ENCODE assay signal across 11 cellular contexts in the genomic region with DNA sequence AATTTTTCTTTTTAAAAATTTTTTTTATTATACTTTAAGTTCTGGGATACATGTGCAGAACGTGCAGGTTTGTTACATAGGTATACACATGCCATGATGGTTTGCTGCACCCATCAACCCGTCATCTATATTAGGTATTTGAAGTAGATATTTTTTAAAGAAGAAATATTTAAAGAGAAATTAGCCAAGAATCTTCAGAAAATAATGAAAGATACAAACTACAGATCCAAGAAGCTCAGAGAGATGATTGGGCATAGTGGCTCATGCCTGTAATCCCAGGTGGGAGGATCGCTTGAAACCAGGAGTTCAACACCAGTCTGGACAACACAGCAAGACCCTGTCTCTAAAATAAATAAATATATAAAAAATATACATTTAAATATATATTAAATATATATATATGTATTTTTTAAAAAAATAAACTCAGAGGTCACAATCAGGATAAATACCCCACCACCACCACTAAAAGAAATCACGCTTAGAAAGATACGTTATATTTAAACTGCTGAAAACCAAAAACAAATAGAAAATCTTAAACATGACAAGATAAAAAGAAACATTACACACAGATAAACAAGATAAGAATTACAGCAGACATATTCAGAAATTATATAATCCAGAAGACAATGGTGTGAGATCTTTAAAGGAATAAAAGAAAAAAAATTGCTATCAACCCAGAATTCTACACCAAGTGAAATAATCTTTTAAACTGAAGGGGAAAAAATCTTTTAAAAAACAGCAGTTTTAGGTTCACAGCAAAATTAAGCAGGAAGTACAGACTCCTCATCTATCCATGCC. TPM values are rescaled to one million over a fixed set of nuclear protein-coding genes. Genes with fewer than 3 reads are reported as not detected.
"Had no signal": no experiment of that assay in that cellular context is flagged by ENCODE, and none has a peak within 500 bp of the region (broad histone marks: within the 10 kb centered on the region; RNA-seq: fewer than 3 reads in every experiment).

No MANE protein-coding gene starts in this region.

- H3K27ac ChIP-seq: GM23248 had no signal

- DNase-seq: GM23248, GOT3, H7, H9, HCEC 1CT, HFFc6 had no signal

- H3K9ac ChIP-seq: GM23248 had no signal

- FAIRE-seq: H1, H54 had no signal

- H3K4me2 ChIP-seq: GM23338 had no signal

- H3K4me3 ChIP-seq: GM23248, GM23338, HAP-1 had no signal

- H3K4me3 Mint-ChIP-seq: GM23338, H9, HFFc6 had no signal

- ATAC-seq: GM23338, HCT116 had no signal

- H3K4me1 Mint-ChIP-seq: GM23338, H9 had no signal

- H3K9me3 ChIP-seq: HAP-1 had no signal

- H3K36me3 ChIP-seq: HAP-1 had no signal

- H3K27ac Mint-ChIP-seq: GM23338, H9, HFFc6 had no signal

- H3K4me1 ChIP-seq: HAP-1 had no signal

- H2AFZ ChIP-seq: GM23248, GM23338 had no signal

RNA-seq across cellular contexts. Expression of a gene that starts 57.5 kb away (rescaled TPM):
- total RNA-seq: GM23248, GM23338, H1, H7, H9 had no signal
- polyA plus RNA-seq: GM23248, GM23338, H1 had no signal
